11 cellular contexts compared by ENCODE assay signal in the genomic region with DNA sequence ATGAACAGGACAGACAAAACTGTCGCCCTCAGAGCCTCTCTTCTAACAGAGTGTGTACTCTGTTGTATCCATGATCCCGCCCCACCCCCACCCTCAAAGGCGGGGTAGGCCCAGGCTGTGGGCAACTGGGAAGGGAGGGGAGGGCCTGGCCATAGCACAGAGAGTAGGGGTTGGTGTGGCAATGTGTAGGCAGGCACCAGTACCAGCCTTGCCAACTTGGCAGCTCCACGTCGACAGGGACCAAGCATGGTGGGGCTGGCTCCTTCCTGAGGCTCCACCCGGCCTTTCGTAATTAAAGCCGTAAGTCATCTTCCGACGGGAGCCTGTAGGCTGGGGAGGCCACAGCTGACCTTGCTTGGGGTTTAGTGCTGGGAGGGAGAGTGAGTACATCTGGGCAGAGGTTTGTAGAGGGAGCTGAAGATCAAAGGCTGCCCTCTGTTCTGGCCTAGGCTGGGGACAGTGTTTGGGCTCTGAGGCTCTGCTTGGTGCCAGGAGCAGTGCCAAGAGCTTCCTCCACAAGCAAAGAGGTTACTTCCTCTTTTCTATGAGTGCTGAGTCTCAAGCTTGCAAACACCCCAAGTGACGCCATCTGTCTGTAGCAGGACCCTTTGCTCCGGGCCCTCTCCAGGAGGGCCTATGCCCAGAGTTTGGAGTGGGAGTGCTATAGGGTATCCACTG.
DNase-seq lines count a peak whose midpoint lies in the region; ATAC-seq, FAIRE-seq and TF ChIP-seq lines count a peak whose summit lies in the region.
"Had no signal": no experiment of that assay in that cellular context is flagged by ENCODE, and none has a peak within 500 bp of the region (broad histone marks: within the 10 kb centered on the region; RNA-seq: fewer than 3 reads in every experiment).

No MANE protein-coding gene starts in this region.

- no peaks in the 10 kb centered on the region for H3K36me3 ChIP-seq in GM12878 (ENCODE audit: control insufficient read depth in 2 of 2, insufficient read depth in 2 of 2, low read length in 1 of 2)
- no peaks in the 10 kb centered on the region for H3K36me3 ChIP-seq in upper lobe of left lung

- no peak overlapping the region for H3K27ac ChIP-seq in GM12878 (ENCODE audit: control insufficient read depth, insufficient read depth)
- H3K27ac ChIP-seq in upper lobe of left lung = peak overlapping the region; percentile 64 to 91 (median 79)

- TF ChIP-seq CTCF in GM12878 (IDR thresholded peaks at IDR 0.05 in 2 of 3, conservative IDR thresholded peaks at IDR 0.05 in 1 of 3; ENCODE audit: control insufficient read depth in 2 of 3, extremely low read depth in 1 of 3, insufficient read depth in 1 of 3, low read depth in 3 of 3, low read length in 3 of 3) (no peak), lower leg skin (IDR thresholded peaks at IDR 0.05) (no peak), upper lobe of left lung (IDR thresholded peaks at IDR 0.05) (no peak)

- DNase-seq in NCI-H2196 (lab: John Stamatoyannopoulos, UW; ENCODE audit: unreplicated experiment) (peak; percentile 3), NCI-H2196 treated with DMSO at 0.1 percent for 48 hours (lab: John Stamatoyannopoulos, UW; ENCODE audit: unreplicated experiment) (no peak), GM12878 (ENCODE audit: low read depth, low spot score) (no peak), lower leg skin (ENCODE audit: low spot score in 2 of 2) (peak; percentile 77 to 95), upper lobe of left lung (peak; percentile 24 to 73), COLO829 (ENCODE audit: low spot score) (no peak), middle frontal gyrus (ENCODE audit: extremely low spot score, low spot score) (no peak), NCI-H1930 (lab: John Stamatoyannopoulos, UW) (no peak)
- DNase-seq: ACHN, T-helper 1 cell had no signal

- SMC1A ChIA-PET in GM12878 (lab: Charles Lee; ENCODE audit: uncharacterized antibody, unreplicated experiment) = interaction anchor here (0.7 to 1.1 kb wide), 2 partner anchors 101 to 110 kb away, joined by 3 read pairs; no protein-coding TSS in a partner anchor

- no peaks in the 10 kb centered on the region for H3K79me2 ChIP-seq in GM12878 (ENCODE audit: control insufficient read depth, insufficient read depth, low read length)

- intact Hi-C loops in GM12878 (cut with micrococcal nuclease; ENCODE audit: unreplicated experiment) (no loop called here), lower leg skin (cut with DNase I; ENCODE audit: low total_unique reads) (no loop called here)

- BruUV-seq in GM12878 (replicated peaks; lab: Mats Ljungman, UMichigan) = no TSS peak

- RAD21 ChIA-PET in GM12878 (lab: Charles Lee; ENCODE audit: unreplicated experiment) = interaction anchor here (1.5 kb wide), 1 partner anchor 109 kb away, joined by 3 read pairs; no protein-coding TSS in a partner anchor

- no peak for TF ChIP-seq RAD21 in GM12878 (IDR thresholded peaks at IDR 0.05; ENCODE audit: insufficient read depth, low read depth, low read length)

- H3K9me3 ChIP-seq in GM12878 (replicated peaks; ENCODE audit: control insufficient read depth, insufficient read depth, low read length) (no peaks in the 10 kb centered on the region), upper lobe of left lung (no peaks in the 10 kb centered on the region)

- in situ Hi-C loops in GM12878 (cut with MboI) = no loop called here

- TF ChIP-seq EP300 in GM12878 (IDR thresholded peaks at IDR 0.05; ENCODE audit: borderline replicate concordance in 1 of 2, control insufficient read depth in 1 of 2, low read depth in 2 of 2, low read length in 2 of 2) (no peak), upper lobe of left lung (IDR thresholded peaks at IDR 0.05) (no peak)

- no peaks in the 10 kb centered on the region for H4K20me1 ChIP-seq in GM12878 (ENCODE audit: control insufficient read depth, insufficient read depth)

- H3K4me3 ChIP-seq in GM12878 (no peak overlapping the region), lower leg skin (ENCODE audit: low read depth, poor library complexity, severe bottlenecking) (no peak overlapping the region), upper lobe of left lung (no peak overlapping the region)

- TF ChIP-seq POLR2A in GM12878 (IDR thresholded peaks at IDR 0.05; ENCODE audit: low read depth, low read length) (no peak), lower leg skin (IDR thresholded peaks at IDR 0.05) (no peak), upper lobe of left lung (IDR thresholded peaks at IDR 0.05) (peak in 1 of 4 donors; percentile 13)

- peaks cover 0 to under 1% of the 10 kb centered on the region in 2 experiments; a peak in 1 of 4 replicates for H3K27me3 ChIP-seq in GM12878 (replicated peaks in 1 of 2; ENCODE audit: control insufficient read depth in 2 of 2, insufficient read depth in 2 of 2, low read length in 1 of 2)
- H3K27me3 ChIP-seq in upper lobe of left lung = no peaks in the 10 kb centered on the region

- no peak overlapping the region for H3K4me2 ChIP-seq in GM12878 (ENCODE audit: control insufficient read depth, insufficient read depth)

- ATAC-seq in GM12878 (peak; percentile 86), upper lobe of left lung (ENCODE audit: low FRiP score in 2 of 2) (peak; percentile 70 to 84)

- WGBS in GM12878 (ENCODE audit: insufficient coverage, insufficient replicate concordance, low lambda C conversion rate, missing lambda C conversion rate) = 43% methylated on average over 12 of the region's 12 CpGs
- 25 to 28% methylated on average over 10 to 12 of the region's 12 CpGs for WGBS in lower leg skin, 2 donors
- WGBS in upper lobe of left lung, 2 donors = 36 to 45% methylated on average over 12 of the region's 12 CpGs

- POLR2A ChIA-PET in GM12878 (lab: Charles Lee) = no interaction called here

- CTCF ChIA-PET in GM12878 (lab: Yijun Ruan, JAX) = interaction anchor here (0.6 to 3.0 kb wide), 6 partner anchors 12 to 298 kb away, joined by 3 to 16 read pairs (median 3); no protein-coding TSS in a partner anchor

- H3K9ac ChIP-seq in GM12878 (ENCODE audit: control insufficient read depth, insufficient read depth, low read length) = no peak overlapping the region

- no peak for FAIRE-seq in GM12878 (lab: Jason Lieb, UNC)
- FAIRE-seq: endothelial cell of umbilical vein had no signal

- no peaks in the 10 kb centered on the region for H3K4me1 ChIP-seq in GM12878 (ENCODE audit: control insufficient read depth, insufficient read depth, low read length)
- H3K4me1 ChIP-seq in upper lobe of left lung = peaks cover 0 to 20% (median 16%) of the 10 kb centered on the region in 4 donors

- H2AFZ ChIP-seq in GM12878 (ENCODE audit: control insufficient read depth, low read depth, low read length) = no peak overlapping the region

TF ChIP-seq in GM12878, 131 proteins besides CTCF, POLR2A, EP300 and RAD21 (continues in another document):
- TF ChIP-seq, protein P1, sequence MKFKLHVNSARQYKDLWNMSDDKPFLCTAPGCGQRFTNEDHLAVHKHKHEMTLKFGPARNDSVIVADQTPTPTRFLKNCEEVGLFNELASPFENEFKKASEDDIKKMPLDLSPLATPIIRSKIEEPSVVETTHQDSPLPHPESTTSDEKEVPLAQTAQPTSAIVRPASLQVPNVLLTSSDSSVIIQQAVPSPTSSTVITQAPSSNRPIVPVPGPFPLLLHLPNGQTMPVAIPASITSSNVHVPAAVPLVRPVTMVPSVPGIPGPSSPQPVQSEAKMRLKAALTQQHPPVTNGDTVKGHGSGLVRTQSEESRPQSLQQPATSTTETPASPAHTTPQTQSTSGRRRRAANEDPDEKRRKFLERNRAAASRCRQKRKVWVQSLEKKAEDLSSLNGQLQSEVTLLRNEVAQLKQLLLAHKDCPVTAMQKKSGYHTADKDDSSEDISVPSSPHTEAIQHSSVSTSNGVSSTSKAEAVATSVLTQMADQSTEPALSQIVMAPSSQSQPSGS (IDR thresholded peaks at IDR 0.05; ENCODE audit: low read length) = no peak
- TF ChIP-seq IRF3 (IDR thresholded peaks at IDR 0.05) (no peak), IKZF1 (conservative IDR thresholded peaks at IDR 0.05) (no peak)
- TF ChIP-seq, protein P2, sequence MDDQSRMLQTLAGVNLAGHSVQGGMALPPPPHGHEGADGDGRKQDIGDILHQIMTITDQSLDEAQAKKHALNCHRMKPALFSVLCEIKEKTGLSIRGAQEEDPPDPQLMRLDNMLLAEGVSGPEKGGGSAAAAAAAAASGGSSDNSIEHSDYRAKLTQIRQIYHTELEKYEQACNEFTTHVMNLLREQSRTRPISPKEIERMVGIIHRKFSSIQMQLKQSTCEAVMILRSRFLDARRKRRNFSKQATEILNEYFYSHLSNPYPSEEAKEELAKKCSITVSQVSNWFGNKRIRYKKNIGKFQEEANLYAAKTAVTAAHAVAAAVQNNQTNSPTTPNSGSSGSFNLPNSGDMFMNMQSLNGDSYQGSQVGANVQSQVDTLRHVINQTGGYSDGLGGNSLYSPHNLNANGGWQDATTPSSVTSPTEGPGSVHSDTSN (IDR thresholded peaks at IDR 0.05; ENCODE audit: insufficient replicate concordance, low read depth, low read length) = no peak

Comparison
In these comparisons a context has a peak if more than half of its experiments do, and no peak if none do; other contexts are left out.
1. DNase-seq: peak in NCI-H2196 (single experiment), lower leg skin (2 of 2) and upper lobe of left lung (2 of 2); none in NCI-H2196 treated with DMSO at 0.1 percent for 48 hours (single experiment), GM12878 (single experiment), COLO829 (single experiment), middle frontal gyrus (single experiment) and NCI-H1930 (0 of 2).